In the genomic region with DNA sequence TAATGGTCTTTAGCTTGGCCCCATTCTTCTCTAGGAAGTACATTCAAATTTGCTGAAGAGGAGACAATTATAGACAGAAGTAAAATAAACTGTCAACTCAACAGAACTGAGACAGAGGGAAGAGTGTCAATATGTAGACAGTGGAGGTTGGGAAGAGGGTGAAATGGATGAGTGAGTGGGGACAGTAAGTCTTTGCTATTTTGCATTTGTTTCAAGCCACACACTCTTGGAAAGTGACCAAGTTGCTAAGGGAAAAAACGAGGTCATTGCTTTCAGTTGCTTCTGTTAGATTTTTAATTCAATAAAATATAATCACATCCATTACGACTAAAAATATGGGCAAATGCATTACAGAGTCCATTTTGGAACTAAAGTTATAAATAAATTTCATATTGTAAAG, we compare ENCODE assay signal across 22 cellular contexts. TPM values are rescaled to one million over a fixed set of nuclear protein-coding genes. Genes with fewer than 3 reads are reported as not detected.
DNase-seq lines count a peak whose midpoint lies in the region; ATAC-seq, FAIRE-seq and TF ChIP-seq lines count a peak whose summit lies in the region.
"Had no signal": no experiment of that assay in that cellular context is flagged by ENCODE, and none has a peak within 500 bp of the region (broad histone marks: within the 10 kb centered on the region; RNA-seq: fewer than 3 reads in every experiment).

No MANE protein-coding gene starts in this region.

- H3K36me3 ChIP-seq in DOHH2 (ENCODE audit: control insufficient read depth, low read length) (0 out of 2 replicates have a peak, but pooled peaks cover 4% of the 10 kb centered on the region), KMS-11 (ENCODE audit: insufficient read depth) (no peaks in the 10 kb centered on the region), brain microvascular endothelial cell (replicated peaks) (no peaks in the 10 kb centered on the region)

- H3K4me1 Mint-ChIP-seq in natural killer cell (peaks cover 20 to 24% of the 10 kb centered on the region in 2 donors), nephron progenitor cell (no peaks in the 10 kb centered on the region)

- no peak overlapping the region for H3K9ac ChIP-seq in KMS-11

- intact Hi-C loops in natural killer cell (cut with micrococcal nuclease) = no loop called here

- no peaks in the 10 kb centered on the region for H3K27me3 Mint-ChIP-seq in natural killer cell (ENCODE audit: low read depth in 2 of 2)
- H3K27me3 Mint-ChIP-seq in nephron progenitor cell (ENCODE audit: low read depth, poor library complexity) = peaks cover 4% of the 10 kb centered on the region
- H3K27me3 Mint-ChIP-seq: effector memory CD8-positive, alpha-beta T cell; T-cell; type B pancreatic cell had no signal

- H3K4me3 ChIP-seq in DOHH2 (ENCODE audit: low read length) (0 out of 2 replicates have a peak overlapping the region, but pooled peaks have one; percentile 7), KMS-11 (IDR thresholded peaks at IDR 0.05; ENCODE audit: insufficient read depth, low read depth, low read length) (no peak overlapping the region), brain microvascular endothelial cell (ENCODE audit: low read depth, low read length) (no peak overlapping the region)

- H3K9me2 ChIP-seq in DOHH2 (replicated peaks; ENCODE audit: control insufficient read depth, low read length) = no peaks in the 10 kb centered on the region

- DNase-seq in brain microvascular endothelial cell = peak; percentile 47
- DNase-seq in kidney tubule cell (ENCODE audit: low spot score) = peak; percentile 84
- DNase-seq in D721Med (ENCODE audit: insufficient read length, low spot score) = no peak
- DNase-seq in DMS153 (lab: John Stamatoyannopoulos, UW) = no peak
- no peak for DNase-seq in natural killer cell
- no peak for DNase-seq in nephron progenitor cell
- DNase-seq: activated gamma-delta T cell; DMS53; effector memory CD8-positive, alpha-beta T cell; immature natural killer cell; KBM-7; midbrain; NCI-H1436; NCI-H510A treated with DMSO at 0.1 percent for 48 hours; occipital lobe; stimulated activated CD4-positive, alpha-beta T cell treated with anti-CD3 and anti-CD28 coated beads, Interleukin-4, amount 100 ng/mL, for 4 hours; T-cell had no signal

- H3K27ac Mint-ChIP-seq in natural killer cell = peak overlapping the region in 1 of 2 donors; percentile 5
- H3K27ac Mint-ChIP-seq in nephron progenitor cell = no peak overlapping the region
- H3K27ac Mint-ChIP-seq: immature natural killer cell, T-cell, type B pancreatic cell had no signal

- H3K79me2 ChIP-seq in DOHH2 (ENCODE audit: control insufficient read depth, low read length) = no peaks in the 10 kb centered on the region
- no peaks in the 10 kb centered on the region for H3K79me2 ChIP-seq in KMS-11 (ENCODE audit: insufficient read depth, low read depth)

- H3K36me3 Mint-ChIP-seq in natural killer cell (no peaks in the 10 kb centered on the region), nephron progenitor cell (ENCODE audit: low read depth) (peaks cover 14% of the 10 kb centered on the region)

- H3K27me3 ChIP-seq in DOHH2 (ENCODE audit: control insufficient read depth, low read length) = no peaks in the 10 kb centered on the region
- no peaks in the 10 kb centered on the region for H3K27me3 ChIP-seq in KMS-11 (ENCODE audit: insufficient read depth, low read depth)
- H3K27me3 ChIP-seq in brain microvascular endothelial cell (replicated peaks) = no peaks in the 10 kb centered on the region

- H3F3A ChIP-seq in DOHH2 (ENCODE audit: control insufficient read depth, insufficient read depth) = 0 out of 2 replicates have a peak, but pooled peaks cover 2% of the 10 kb centered on the region

- peaks cover 35% of the 10 kb centered on the region for H3K4me1 ChIP-seq in DOHH2 (ENCODE audit: control insufficient read depth, low read length)
- H3K4me1 ChIP-seq in KMS-11 (ENCODE audit: low read depth, poor library complexity, severe bottlenecking) = peaks cover 44% of the 10 kb centered on the region

- H3K4me2 ChIP-seq in DOHH2 (ENCODE audit: low read length) = peak overlapping the region; percentile 41
- H3K4me2 ChIP-seq in KMS-11 = peak overlapping the region; percentile 47

- ATAC-seq in natural killer cell = no peak
- ATAC-seq: effector memory CD8-positive, alpha-beta T cell; HCT116; Panc1; T-cell had no signal

- no peaks in the 10 kb centered on the region for H4K20me1 ChIP-seq in DOHH2 (ENCODE audit: control insufficient read depth, insufficient read depth, low read depth, low read length)
- H4K20me1 ChIP-seq in KMS-11 (ENCODE audit: insufficient read depth) = no peaks in the 10 kb centered on the region

- in situ Hi-C loops in brain microvascular endothelial cell (cut with HindIII; ENCODE audit: low pct_ligation_motif_present, low sequenced_read_pairs) = no loop called here

- H3K9me3 Mint-ChIP-seq in natural killer cell (no peaks in the 10 kb centered on the region), nephron progenitor cell (no peaks in the 10 kb centered on the region)
- H3K9me3 Mint-ChIP-seq: effector memory CD8-positive, alpha-beta T cell; immature natural killer cell; T-cell; type B pancreatic cell had no signal

- FAIRE-seq in D721Med (lab: Jason Lieb, UNC) = no peak

- H3K27ac ChIP-seq in DOHH2 (ENCODE audit: low read depth, low read length) = no peak overlapping the region
- H3K27ac ChIP-seq in KMS-11 = peak overlapping the region; percentile 30
- H3K27ac ChIP-seq in brain microvascular endothelial cell = no peak overlapping the region

- no peak overlapping the region for H2AFZ ChIP-seq in KMS-11 (ENCODE audit: low read depth)

- H3K9me3 ChIP-seq in DOHH2 (ENCODE audit: control insufficient read depth, insufficient read depth, low read length) = no peaks in the 10 kb centered on the region

- TF ChIP-seq CTCF in DOHH2 (IDR thresholded peaks at IDR 0.05; ENCODE audit: low read depth, low read length, poor library complexity, severe bottlenecking) (no peak), KMS-11 (conservative IDR thresholded peaks at IDR 0.05; ENCODE audit: low read depth, low read length) (no peak), brain microvascular endothelial cell (IDR thresholded peaks at IDR 0.05; ENCODE audit: low read depth, low read length, missing control alignments) (no peak), D721Med (IDR thresholded peaks at IDR 0.05; ENCODE audit: insufficient read depth, missing control alignments) (no peak), natural killer cell (IDR thresholded peaks at IDR 0.05) (no peak), nephron progenitor cell (IDR thresholded peaks at IDR 0.05) (no peak)

- no peak overlapping the region for H3K4me3 Mint-ChIP-seq in natural killer cell
- no peak overlapping the region for H3K4me3 Mint-ChIP-seq in nephron progenitor cell
- H3K4me3 Mint-ChIP-seq: effector memory CD8-positive, alpha-beta T cell; immature natural killer cell; T-cell; type B pancreatic cell had no signal

RNA-seq across cellular contexts. Expression of a gene that starts 47.8 kb away (rescaled TPM):
- total RNA-seq in natural killer cell = 10 to 100 TPM; 32.6 to 41.4 (median 38.7) TPM

Comparison
In these comparisons a context has a peak if more than half of its experiments do, and no peak if none do; other contexts are left out.
1. DNase-seq: peak in brain microvascular endothelial cell (single experiment) and kidney tubule cell (single experiment); none in D721Med (single experiment), DMS153 (single experiment), natural killer cell (single experiment) and nephron progenitor cell (single experiment).